In the genomic region with DNA sequence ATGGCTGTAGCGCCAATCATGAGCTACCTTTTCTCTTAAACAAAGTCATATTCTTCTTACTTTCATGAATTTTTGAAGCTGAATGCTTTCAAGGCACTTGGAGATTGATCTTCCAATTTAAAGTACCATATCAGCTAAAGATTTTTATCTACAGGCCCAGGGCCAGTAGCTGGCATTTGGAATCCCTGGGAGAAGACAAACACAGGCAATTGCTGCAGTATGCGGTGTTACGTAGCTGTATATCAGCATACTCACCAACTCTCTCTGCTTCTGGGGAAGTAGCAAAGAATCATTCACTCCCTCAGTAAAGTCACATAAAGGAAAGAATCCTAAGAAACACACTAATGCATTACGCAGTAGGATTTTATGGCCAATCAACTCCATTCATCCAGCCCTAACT, we compare ENCODE assay signal across 27 cellular contexts.
DNase-seq lines count a peak whose midpoint lies in the region; ATAC-seq, FAIRE-seq and TF ChIP-seq lines count a peak whose summit lies in the region.
"Had no signal": no experiment of that assay in that cellular context is flagged by ENCODE, and none has a peak within 500 bp of the region (broad histone marks: within the 10 kb centered on the region; RNA-seq: fewer than 3 reads in every experiment).

No MANE protein-coding gene starts in this region.

- H3K27me3 ChIP-seq in GM23338 (ENCODE audit: insufficient read depth) (no peaks in the 10 kb centered on the region), GM12878 (replicated peaks in 1 of 2; ENCODE audit: control insufficient read depth in 2 of 2, insufficient read depth in 2 of 2, low read length in 1 of 2) (no peaks in the 10 kb centered on the region)
- H3K27me3 ChIP-seq: BE2C, BLaER1 had no signal

- no peaks in the 10 kb centered on the region for H3K36me3 ChIP-seq in GM23338 (ENCODE audit: insufficient read depth)
- no peaks in the 10 kb centered on the region for H3K36me3 ChIP-seq in GM12878 (ENCODE audit: control insufficient read depth in 2 of 2, insufficient read depth in 2 of 2, low read length in 1 of 2)
- no peaks in the 10 kb centered on the region for H3K36me3 ChIP-seq in kidney (ENCODE audit: control insufficient read depth in 1 of 2, insufficient read depth in 2 of 2, low read length in 2 of 2)
- H3K36me3 ChIP-seq: BE2C, BLaER1 had no signal

- H3K79me2 ChIP-seq in GM23338 (replicated peaks; ENCODE audit: insufficient read depth) (0 out of 2 replicates have a peak, but pooled peaks cover 2% of the 10 kb centered on the region), GM12878 (ENCODE audit: control insufficient read depth, insufficient read depth, low read length) (no peaks in the 10 kb centered on the region)

- H3K9me2 ChIP-seq in GM23338 (ENCODE audit: insufficient read depth) = no peaks in the 10 kb centered on the region

- H3K4me1 Mint-ChIP-seq in GM23338 = peaks cover 51% of the 10 kb centered on the region
- H3K4me1 Mint-ChIP-seq: CD14-positive monocyte; CD4-positive, CD25-positive, alpha-beta regulatory T cell; CD8-positive, alpha-beta memory T cell had no signal

- ATAC-seq in GM23338 = 0 out of 3 replicates have a peak, but pooled peaks have one; percentile 24
- ATAC-seq in GM12878 = no peak
- ATAC-seq in GM18870 (IDR thresholded peaks at IDR 0.05; ENCODE audit: unreplicated experiment) = no peak

- H3K36me3 Mint-ChIP-seq in GM23338 (ENCODE audit: low read depth) = no peaks in the 10 kb centered on the region
- H3K36me3 Mint-ChIP-seq: CD14-positive monocyte; CD4-positive, alpha-beta memory T cell; CD4-positive, CD25-positive, alpha-beta regulatory T cell; CD8-positive, alpha-beta memory T cell had no signal

- H3K9ac ChIP-seq in GM12878 (ENCODE audit: control insufficient read depth, insufficient read depth, low read length) (no peak overlapping the region), kidney (ENCODE audit: low read length in 2 of 2) (no peak overlapping the region)
- H3K9ac ChIP-seq: BLaER1 had no signal

- CTCF ChIA-PET in GM12878 (lab: Yijun Ruan, JAX) = interaction anchor here (0.7 to 3.2 kb wide), 15 partner anchors 9 to 805 kb away, joined by 3 to 10 read pairs (median 4); no protein-coding TSS in a partner anchor

- no peak overlapping the region for H3K27ac ChIP-seq in GM23338 (ENCODE audit: low read depth)
- H3K27ac ChIP-seq in GM12878 (ENCODE audit: control insufficient read depth, insufficient read depth) = no peak overlapping the region
- H3K27ac ChIP-seq in kidney (ENCODE audit: low read depth in 2 of 2, low read length in 2 of 2) = no peak overlapping the region
- H3K27ac ChIP-seq: BLaER1 had no signal

- in situ Hi-C loops in GM12878 (cut with MboI) = loop anchor here (25.0 kb wide), 2 partner anchors 991 to 1291 kb away; partner anchors contain the start of gene MYL12B
- in situ Hi-C loops in GM13976 (cut with MboI; ENCODE audit: low sequenced_read_pairs, unreplicated experiment) = no loop called here

- RAD21 ChIA-PET in GM12878 (lab: Charles Lee; ENCODE audit: unreplicated experiment) = interaction anchor here (0.8 to 10.4 kb wide), 22 partner anchors 8 to 806 kb away, joined by 3 to 101 read pairs (median 5); no protein-coding TSS in a partner anchor

- no peak for TF ChIP-seq EP300 in GM12878 (IDR thresholded peaks at IDR 0.05; ENCODE audit: borderline replicate concordance in 1 of 2, control insufficient read depth in 1 of 2, low read depth in 2 of 2, low read length in 2 of 2)

- H3K4me2 ChIP-seq in GM23338 (no peak overlapping the region), GM12878 (ENCODE audit: control insufficient read depth, insufficient read depth) (no peak overlapping the region)
- H3K4me2 ChIP-seq: BLaER1 had no signal

- no peak overlapping the region for H3K4me3 Mint-ChIP-seq in GM23338
- H3K4me3 Mint-ChIP-seq: CD14-positive monocyte; CD4-positive, alpha-beta memory T cell; CD4-positive, CD25-positive, alpha-beta regulatory T cell; CD8-positive, alpha-beta memory T cell had no signal

- H4K20me1 ChIP-seq in GM23338 (replicated peaks; ENCODE audit: insufficient read depth) (0 out of 2 replicates have a peak, but pooled peaks cover 3% of the 10 kb centered on the region), GM12878 (ENCODE audit: control insufficient read depth, insufficient read depth) (no peaks in the 10 kb centered on the region)
- H4K20me1 ChIP-seq: BLaER1 had no signal

- H3K9me3 ChIP-seq in GM12878 (replicated peaks; ENCODE audit: control insufficient read depth, insufficient read depth, low read length) (no peaks in the 10 kb centered on the region; the same call in 2 of the 3 replicates), kidney (ENCODE audit: control insufficient read depth in 1 of 2, low read length in 2 of 2) (no peaks in the 10 kb centered on the region)
- H3K9me3 ChIP-seq: BE2C, BLaER1 had no signal

- no peak overlapping the region for H3K27ac Mint-ChIP-seq in GM23338
- H3K27ac Mint-ChIP-seq: CD14-positive monocyte; CD4-positive, alpha-beta memory T cell; CD4-positive, CD25-positive, alpha-beta regulatory T cell; CD8-positive, alpha-beta memory T cell had no signal

- no peaks in the 10 kb centered on the region for H3K27me3 Mint-ChIP-seq in GM23338 (ENCODE audit: insufficient read depth, low read depth, poor library complexity)
- H3K27me3 Mint-ChIP-seq: CD4-positive, alpha-beta memory T cell; CD4-positive, CD25-positive, alpha-beta regulatory T cell; CD8-positive, alpha-beta memory T cell had no signal

- TF ChIP-seq POLR2A in GM12878 (IDR thresholded peaks at IDR 0.05; ENCODE audit: low read depth, low read length) (no peak), GM12892 (IDR thresholded peaks at IDR 0.05; ENCODE audit: low read depth, low read length) (no peak)

- 69% methylated on average over 4 of the region's 4 CpGs for WGBS in GM12878 (ENCODE audit: insufficient coverage, insufficient replicate concordance, low lambda C conversion rate, missing lambda C conversion rate)

- H3K4me3 ChIP-seq in GM23338 (no peak overlapping the region), GM12878 (no peak overlapping the region), kidney (ENCODE audit: low read length in 2 of 2) (no peak overlapping the region)
- H3K4me3 ChIP-seq: BLaER1 had no signal

- POLR2A ChIA-PET in GM12878 (lab: Charles Lee) = interaction anchor here (0.6 to 3.6 kb wide), 8 partner anchors 14 to 386 kb away, joined by 3 to 29 read pairs (median 4); no protein-coding TSS in a partner anchor

- intact Hi-C loops in GM12878 (cut with micrococcal nuclease; ENCODE audit: unreplicated experiment) = no loop called here
- intact Hi-C loops in kidney (cut with DNase I) = no loop called here

- H3K4me1 ChIP-seq in GM23338 (ENCODE audit: insufficient read depth) (0 out of 2 replicates have a peak, but pooled peaks cover 7% of the 10 kb centered on the region), GM12878 (ENCODE audit: control insufficient read depth, insufficient read depth, low read length) (no peaks in the 10 kb centered on the region; the same call in 1 of the 2 replicates), kidney (ENCODE audit: control insufficient read depth in 1 of 2, insufficient read depth in 1 of 2, low read depth in 1 of 2, low read length in 2 of 2) (no peaks in the 10 kb centered on the region)
- H3K4me1 ChIP-seq: BE2C, BLaER1 had no signal

- H2AFZ ChIP-seq in GM23338 = no peak overlapping the region
- H2AFZ ChIP-seq in GM12878 (ENCODE audit: control insufficient read depth, low read depth, low read length) = no peak overlapping the region

- FAIRE-seq in GM12878 (lab: Jason Lieb, UNC) (no peak), kidney (lab: Jason Lieb, UNC) (no peak), GM12892 (lab: Jason Lieb, UNC) (no peak)
- FAIRE-seq: A204.1, GM18507, GM19239 had no signal

- no TSS peak for BruUV-seq in GM12878 (replicated peaks; lab: Mats Ljungman, UMichigan)

- SMC1A ChIA-PET in GM12878 (lab: Charles Lee; ENCODE audit: uncharacterized antibody, unreplicated experiment) = interaction anchor here (0.6 to 15.2 kb wide), 32 partner anchors 8 to 389 kb away, joined by 3 to 318 read pairs (median 4); no protein-coding TSS in a partner anchor

- H3F3A ChIP-seq in GM23338 (replicated peaks; ENCODE audit: low read depth) = no peaks in the 10 kb centered on the region

- TF ChIP-seq CTCF in GM23338 (conservative IDR thresholded peaks at IDR 0.05; ENCODE audit: low read depth in 2 of 2) (no peak), GM12878 (IDR thresholded peaks at IDR 0.05 in 2 of 3, conservative IDR thresholded peaks at IDR 0.05 in 1 of 3; ENCODE audit: control insufficient read depth in 2 of 3, extremely low read depth in 1 of 3, insufficient read depth in 1 of 3, low read depth in 3 of 3, low read length in 3 of 3) (no peak), kidney (IDR thresholded peaks at IDR 0.05; ENCODE audit: borderline replicate concordance, extremely low read depth, insufficient read depth) (no peak), GM13976 (IDR thresholded peaks at IDR 0.05; ENCODE audit: borderline replicate concordance, control extremely low read depth, extremely low read depth, insufficient read depth, missing control alignments) (no peak)

- TF ChIP-seq RAD21 in GM12878 (IDR thresholded peaks at IDR 0.05; ENCODE audit: insufficient read depth, low read depth, low read length) = no peak

- H3K9me3 Mint-ChIP-seq in GM23338 = no peaks in the 10 kb centered on the region

- no peak for DNase-seq in GM23338 (ENCODE audit: low spot score)
- DNase-seq in GM12878 (ENCODE audit: low read depth, low spot score) = no peak
- peak; percentile 35 for DNase-seq in inferior parietal cortex (ENCODE audit: extremely low spot score)
- DNase-seq in kidney = no peak
- DNase-seq in GM13976 (ENCODE audit: low spot score) = no peak
- no peak for DNase-seq in GM12892 (ENCODE audit: insufficient read length)
- DNase-seq: 8988T; ACHN; BE2C; C1 segment of cervical spinal cord; CD4-positive, alpha-beta memory T cell; CD4-positive, CD25-positive, alpha-beta regulatory T cell; CD8-positive, alpha-beta memory T cell; COR-L47; DMS 273 treated with DMSO at 0.1 percent for 48 hours; DMS153; DMS53; DMS79; DND-41; EL; GDM1 had no signal

TF ChIP-seq in GM23338, 12 proteins besides CTCF, POLR2A, EP300 and RAD21 (continues in another document):
- TF ChIP-seq EZH2phosphoT487 (IDR thresholded peaks at IDR 0.05; ENCODE audit: unreplicated experiment) = no peak

TF ChIP-seq in GM12878, 131 proteins besides CTCF, POLR2A, EP300 and RAD21 (continues in another document):
- TF ChIP-seq MLLT1 (IDR thresholded peaks at IDR 0.05) = 0 out of 2 replicates have a peak, but pooled peaks have one; percentile 38
